ENCODE assay signal across 8 cellular contexts in the genomic region with DNA sequence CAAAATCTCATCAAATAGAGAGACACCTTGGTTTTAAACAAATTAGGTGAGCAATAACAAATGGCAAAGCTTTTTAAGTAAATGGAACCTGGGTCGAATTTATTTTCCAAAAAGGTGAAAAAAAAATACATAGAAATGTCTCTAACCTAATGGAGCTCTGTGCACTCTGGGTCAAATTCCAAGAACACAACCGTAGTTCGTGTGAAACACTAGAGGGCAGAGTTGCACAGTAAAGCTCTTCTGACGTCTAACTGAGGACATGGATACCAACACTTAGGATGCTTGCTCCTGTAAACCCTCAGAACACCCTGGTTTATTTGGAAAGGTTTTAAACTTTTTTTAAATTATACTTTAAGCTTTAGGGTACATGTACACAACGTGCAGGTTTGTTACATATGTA. TPM values are rescaled to one million over a fixed set of nuclear protein-coding genes. Genes with fewer than 3 reads are reported as not detected.
A peak's percentile ranks its signal among the peaks of the same experiment; 100 is the strongest.
DNase-seq lines count a peak whose midpoint lies in the region; ATAC-seq, FAIRE-seq and TF ChIP-seq lines count a peak whose summit lies in the region.

No MANE protein-coding gene starts in this region.

- H2AFZ ChIP-seq in GM12878 (ENCODE audit: control insufficient read depth, low read depth, low read length) = no peak overlapping the region

- SMC1A ChIA-PET in GM12878 (lab: Charles Lee; ENCODE audit: uncharacterized antibody, unreplicated experiment) = interaction anchor here (0.7 to 3.6 kb wide), 12 partner anchors 9 to 972 kb away, joined by 3 to 56 read pairs (median 5); no protein-coding TSS in a partner anchor

- ATAC-seq in GM21360 (IDR thresholded peaks at IDR 0.05; ENCODE audit: unreplicated experiment) (peak; percentile 87), HG03558 (IDR thresholded peaks at IDR 0.05; ENCODE audit: extremely low read depth, unreplicated experiment) (peak; percentile 92), GM12878 (peak; percentile 96)

- no peak for TF ChIP-seq POLR2A in GM12878 (IDR thresholded peaks at IDR 0.05; ENCODE audit: low read depth, low read length)

- H3K4me3 ChIP-seq in GM12878 = no peak overlapping the region
- no peak overlapping the region for H3K4me3 ChIP-seq in CD8-positive, alpha-beta memory T cell (ENCODE audit: low read length)

- H3K27ac Mint-ChIP-seq in CD8-positive, alpha-beta memory T cell = no peak overlapping the region

- no peaks in the 10 kb centered on the region for H3K4me1 Mint-ChIP-seq in CD8-positive, alpha-beta memory T cell

- peak; percentile 83 for TF ChIP-seq RAD21 in GM12878 (IDR thresholded peaks at IDR 0.05; ENCODE audit: insufficient read depth, low read depth, low read length)

- peak; percentile 92 for FAIRE-seq in GM12878 (lab: Jason Lieb, UNC)

- in situ Hi-C loops in GM12878 (cut with MboI) = loop anchor here (5.0 kb wide), 1 partner anchor 297 kb away; no protein-coding TSS in a partner anchor

- DNase-seq in ELR (ENCODE audit: low read depth) (peak; percentile 74), NCI-H526 (lab: John Stamatoyannopoulos, UW) (peak; percentile 13 to 69), GM12878 (ENCODE audit: low read depth, low spot score) (peak; percentile 2), islet precursor cell (peak; percentile 60)
- no peak for DNase-seq in CD8-positive, alpha-beta memory T cell
- no peak for DNase-seq in activated naive CD4-positive, alpha-beta T cell treated with Interleukin-2 at 50 U/mL for 16 hours

- CTCF ChIA-PET in GM12878 (lab: Yijun Ruan, JAX) = interaction anchor here (0.5 to 4.8 kb wide), 22 partner anchors 9 to 506 kb away, joined by 3 to 117 read pairs (median 4); no protein-coding TSS in a partner anchor
- CTCF ChIA-PET in CD8-positive, alpha-beta memory T cell (lab: Charles Lee) = no interaction called here

- TF ChIP-seq CTCF in GM12878 (IDR thresholded peaks at IDR 0.05 in 2 of 3, conservative IDR thresholded peaks at IDR 0.05 in 1 of 3; ENCODE audit: control insufficient read depth in 2 of 3, extremely low read depth in 1 of 3, insufficient read depth in 1 of 3, low read depth in 3 of 3, low read length in 3 of 3) = peak; percentile 66 to 70 (median 68)

- H3K79me2 ChIP-seq in GM12878 (ENCODE audit: control insufficient read depth, insufficient read depth, low read length) = no peaks in the 10 kb centered on the region

- H4K20me1 ChIP-seq in GM12878 (ENCODE audit: control insufficient read depth, insufficient read depth) = no peaks in the 10 kb centered on the region

- H3K27me3 ChIP-seq in GM12878 (replicated peaks in 1 of 2; ENCODE audit: control insufficient read depth in 2 of 2, insufficient read depth in 2 of 2, low read length in 1 of 2) = no peaks in the 10 kb centered on the region
- H3K27me3 ChIP-seq in CD8-positive, alpha-beta memory T cell (ENCODE audit: insufficient read depth, low read length, poor library complexity, severe bottlenecking) = no peaks in the 10 kb centered on the region

- no peak overlapping the region for H3K4me3 Mint-ChIP-seq in CD8-positive, alpha-beta memory T cell

- TF ChIP-seq EP300 in GM12878 (IDR thresholded peaks at IDR 0.05; ENCODE audit: borderline replicate concordance in 1 of 2, control insufficient read depth in 1 of 2, low read depth in 2 of 2, low read length in 2 of 2) = no peak

- BruUV-seq in GM12878 (replicated peaks; lab: Mats Ljungman, UMichigan) = no TSS peak

- RAD21 ChIA-PET in GM12878 (lab: Charles Lee; ENCODE audit: unreplicated experiment) = interaction anchor here (0.5 to 3.6 kb wide), 7 partner anchors 296 to 425 kb away, joined by 3 to 49 read pairs (median 5); no protein-coding TSS in a partner anchor

- H3K36me3 Mint-ChIP-seq in CD8-positive, alpha-beta memory T cell = no peaks in the 10 kb centered on the region

- H3K4me2 ChIP-seq in GM12878 (ENCODE audit: control insufficient read depth, insufficient read depth) = no peak overlapping the region

- H3K9me3 ChIP-seq in GM12878 (replicated peaks; ENCODE audit: control insufficient read depth, insufficient read depth, low read length) = no peaks in the 10 kb centered on the region
- no peaks in the 10 kb centered on the region for H3K9me3 ChIP-seq in CD8-positive, alpha-beta memory T cell (ENCODE audit: low read length)

- POLR2A ChIA-PET in GM12878 (lab: Charles Lee) = no interaction called here
- POLR2A ChIA-PET in CD8-positive, alpha-beta memory T cell (lab: Charles Lee) = no interaction called here

- H3K27ac ChIP-seq in GM12878 (ENCODE audit: control insufficient read depth, insufficient read depth) = no peak overlapping the region
- H3K27ac ChIP-seq in CD8-positive, alpha-beta memory T cell (ENCODE audit: low read depth, low read length) = no peak overlapping the region

- H3K9me3 Mint-ChIP-seq in CD8-positive, alpha-beta memory T cell = peaks cover 0 to 2% (median 0%) of the 10 kb centered on the region in 5 donors

- H3K9ac ChIP-seq in GM12878 (ENCODE audit: control insufficient read depth, insufficient read depth, low read length) = no peak overlapping the region

- no peaks in the 10 kb centered on the region for H3K27me3 Mint-ChIP-seq in CD8-positive, alpha-beta memory T cell

- H3K4me1 ChIP-seq in GM12878 (ENCODE audit: control insufficient read depth, insufficient read depth, low read length) = no peaks in the 10 kb centered on the region
- H3K4me1 ChIP-seq in CD8-positive, alpha-beta memory T cell (ENCODE audit: insufficient read depth, low read length) = no peaks in the 10 kb centered on the region

- 0% methylated on average over 5 of the region's 5 CpGs for WGBS in GM12878 (ENCODE audit: insufficient coverage, insufficient replicate concordance, low lambda C conversion rate, missing lambda C conversion rate)

- H3K36me3 ChIP-seq in GM12878 (ENCODE audit: control insufficient read depth in 2 of 2, insufficient read depth in 2 of 2, low read length in 1 of 2) = no peaks in the 10 kb centered on the region
- H3K36me3 ChIP-seq in CD8-positive, alpha-beta memory T cell (ENCODE audit: insufficient read depth, low read length) = no peaks in the 10 kb centered on the region

- intact Hi-C loops in GM12878 (cut with micrococcal nuclease; ENCODE audit: unreplicated experiment) = loop anchor here (1.0 kb wide), 2 partner anchors 296 to 390 kb away; no protein-coding TSS in a partner anchor

TF ChIP-seq in GM12878, 131 proteins besides CTCF, POLR2A, EP300 and RAD21 (continues in another document):
- TF ChIP-seq NFIC (IDR thresholded peaks at IDR 0.05; ENCODE audit: low read depth, low read length) (no peak), RB1 (IDR thresholded peaks at IDR 0.05; ENCODE audit: borderline replicate concordance) (no peak), RAD51 (IDR thresholded peaks at IDR 0.05) (no peak), MEF2A (IDR thresholded peaks at IDR 0.05; ENCODE audit: insufficient read depth, low read depth, low read length) (no peak)
- TF ChIP-seq, protein P1, sequence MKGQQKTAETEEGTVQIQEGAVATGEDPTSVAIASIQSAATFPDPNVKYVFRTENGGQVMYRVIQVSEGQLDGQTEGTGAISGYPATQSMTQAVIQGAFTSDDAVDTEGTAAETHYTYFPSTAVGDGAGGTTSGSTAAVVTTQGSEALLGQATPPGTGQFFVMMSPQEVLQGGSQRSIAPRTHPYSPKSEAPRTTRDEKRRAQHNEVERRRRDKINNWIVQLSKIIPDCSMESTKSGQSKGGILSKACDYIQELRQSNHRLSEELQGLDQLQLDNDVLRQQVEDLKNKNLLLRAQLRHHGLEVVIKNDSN (IDR thresholded peaks at IDR 0.05; ENCODE audit: borderline replicate concordance, extremely low read length, insufficient read depth, low read depth, low read length) = no peak
- TF ChIP-seq, protein P2, sequence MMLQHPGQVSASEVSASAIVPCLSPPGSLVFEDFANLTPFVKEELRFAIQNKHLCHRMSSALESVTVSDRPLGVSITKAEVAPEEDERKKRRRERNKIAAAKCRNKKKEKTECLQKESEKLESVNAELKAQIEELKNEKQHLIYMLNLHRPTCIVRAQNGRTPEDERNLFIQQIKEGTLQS (IDR thresholded peaks at IDR 0.05; ENCODE audit: borderline replicate concordance, extremely low read depth, low read depth, low read length) = no peak
- TF ChIP-seq, protein P3, sequence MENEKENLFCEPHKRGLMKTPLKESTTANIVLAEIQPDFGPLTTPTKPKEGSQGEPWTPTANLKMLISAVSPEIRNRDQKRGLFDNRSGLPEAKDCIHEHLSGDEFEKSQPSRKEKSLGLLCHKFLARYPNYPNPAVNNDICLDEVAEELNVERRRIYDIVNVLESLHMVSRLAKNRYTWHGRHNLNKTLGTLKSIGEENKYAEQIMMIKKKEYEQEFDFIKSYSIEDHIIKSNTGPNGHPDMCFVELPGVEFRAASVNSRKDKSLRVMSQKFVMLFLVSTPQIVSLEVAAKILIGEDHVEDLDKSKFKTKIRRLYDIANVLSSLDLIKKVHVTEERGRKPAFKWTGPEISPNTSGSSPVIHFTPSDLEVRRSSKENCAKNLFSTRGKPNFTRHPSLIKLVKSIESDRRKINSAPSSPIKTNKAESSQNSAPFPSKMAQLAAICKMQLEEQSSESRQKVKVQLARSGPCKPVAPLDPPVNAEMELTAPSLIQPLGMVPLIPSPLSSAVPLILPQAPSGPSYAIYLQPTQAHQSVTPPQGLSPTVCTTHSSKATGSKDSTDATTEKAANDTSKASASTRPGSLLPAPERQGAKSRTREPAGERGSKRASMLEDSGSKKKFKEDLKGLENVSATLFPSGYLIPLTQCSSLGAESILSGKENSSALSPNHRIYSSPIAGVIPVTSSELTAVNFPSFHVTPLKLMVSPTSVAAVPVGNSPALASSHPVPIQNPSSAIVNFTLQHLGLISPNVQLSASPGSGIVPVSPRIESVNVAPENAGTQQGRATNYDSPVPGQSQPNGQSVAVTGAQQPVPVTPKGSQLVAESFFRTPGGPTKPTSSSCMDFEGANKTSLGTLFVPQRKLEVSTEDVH (IDR thresholded peaks at IDR 0.05; ENCODE audit: low read depth, partially characterized antibody) = no peak

RNA-seq across cellular contexts. Expression of gene MARCHF11, which starts 18.9 kb away (rescaled TPM):
- total RNA-seq in GM12878 (2013; cell fraction: nucleolus; rRNA removed) = not detected in 2 replicates
- not detected in 2 replicates for total RNA-seq in GM12878 (2014; rRNA removed)
- not detected in 2 replicates for total RNA-seq in GM12878 (2014; rRNA removed; fragmentation: Illumina TruSeq; extraction: Trizol)
- total RNA-seq in GM12878 (2021) = not detected in 2 replicates
- polyA plus RNA-seq in GM12878 (2011; ENCODE audit: low read depth) = not detected
- 0.17 and 0.26 TPM in 2 replicates for polyA plus RNA-seq in GM12878 (2011; rRNA removed)
- not detected in 2 replicates for polyA plus RNA-seq in GM12878 (2011; cell fraction: cytosol; rRNA removed)
- polyA plus RNA-seq in GM12878 (2011; cell fraction: nucleus; rRNA removed) = 0.20 and 0.24 TPM in 2 replicates
- not detected in 2 replicates for polyA plus RNA-seq in GM12878 (2012)
- polyA plus RNA-seq in GM12878 (2014; fragmentation: Illumina TruSeq; extraction: Trizol) = not detected in 2 replicates
- polyA plus RNA-seq in GM12878 (2014; fragmentation: Nextera tagmentation; extraction: Ambion mirVana) = not detected
- polyA plus RNA-seq in GM12878 (2014; rRNA removed) = not detected in 2 replicates
- not detected for polyA plus RNA-seq in GM12878 (2016; fragmentation: Nextera tagmentation; extraction: Ambion mirVana)
- polyA minus RNA-seq in GM12878 (2011; rRNA and poly(A)+ RNA removed) = 0.10 TPM in 1 of 2 replicates, not detected in the other
- not detected in 2 replicates for polyA minus RNA-seq in GM12878 (2011; cell fraction: cytosol; rRNA and poly(A)+ RNA removed)
- not detected in 2 replicates for polyA minus RNA-seq in GM12878 (2011; cell fraction: nucleus; rRNA and poly(A)+ RNA removed)
- total RNA-seq in CD8-positive, alpha-beta memory T cell = not detected
- not detected for polyA plus RNA-seq in CD8-positive, alpha-beta memory T cell

Comparison
In these comparisons a context has a peak if more than half of its experiments do, and no peak if none do; other contexts are left out.
1. DNase-seq: peak in ELR (single experiment), NCI-H526 (2 of 2), GM12878 (single experiment) and islet precursor cell (single experiment); none in CD8-positive, alpha-beta memory T cell (0 of 5) and activated naive CD4-positive, alpha-beta T cell treated with Interleukin-2 at 50 U/mL for 16 hours (single experiment).
2. Peak in every context shown above with its lines, with median percentiles within 50 percentile points of each other: ATAC-seq.